Comparison of ENCODE assay signal across 9 cellular contexts in genomic region chr3:159616234-159616825, GRCh38.
A peak's percentile ranks its signal among the peaks of the same experiment; 100 is the strongest.
DNase-seq lines count a peak whose midpoint lies in the region; ATAC-seq and TF ChIP-seq lines count a peak whose summit lies in the region.
"Had no signal": no experiment of that assay in that cellular context is flagged by ENCODE, and none has a peak within 500 bp of the region (broad histone marks: within the 10 kb centered on the region; RNA-seq: fewer than 3 reads in every experiment).

No MANE protein-coding gene starts in this region.

- H3K36me3 ChIP-seq in lung (ENCODE audit: control insufficient read depth in 2 of 2, insufficient read depth in 2 of 2, low read length in 2 of 2) (no peaks in the 10 kb centered on the region), H7 (replicated peaks; ENCODE audit: control insufficient read depth, insufficient read depth, low read length) (no peaks in the 10 kb centered on the region)

- H3K4me1 ChIP-seq in lung (ENCODE audit: control insufficient read depth in 2 of 2, insufficient read depth in 2 of 2, low read length in 2 of 2), result peaks cover 1 to 6% of the 10 kb centered on the region in 2 donors

- peaks cover 32% of the 10 kb centered on the region for H3K4me1 Mint-ChIP-seq in chondrocyte (ENCODE audit: low read depth)
- H3K4me1 Mint-ChIP-seq: stimulated activated naive CD8-positive, alpha-beta T cell treated with anti-CD3 and anti-CD28 coated beads, Interleukin-15, amount 100 ng/mL, for 72 hours had no signal

- no peak overlapping the region for H3K4me3 Mint-ChIP-seq in chondrocyte (ENCODE audit: unreplicated experiment)
- H3K4me3 Mint-ChIP-seq: stimulated activated naive CD8-positive, alpha-beta T cell treated with anti-CD3 and anti-CD28 coated beads, Interleukin-15, amount 100 ng/mL, for 72 hours had no signal

- TF ChIP-seq CTCF in chondrocyte (IDR thresholded peaks at IDR 0.05) (peak; percentile 95), lung (IDR thresholded peaks at IDR 0.05; ENCODE audit: control extremely low read depth, extremely low read depth) (peak; percentile 31)

- H3K4me3 ChIP-seq in lung, result no peak overlapping the region
- no peak overlapping the region for H3K4me3 ChIP-seq in H7 (ENCODE audit: insufficient read depth, low read depth, low read length)

- DNase-seq in Ammon's horn (ENCODE audit: low spot score), result peak; percentile 22
- DNase-seq in LoVo (ENCODE audit: low spot score), result peak; percentile 44
- no peak for DNase-seq in chondrocyte (ENCODE audit: low spot score)
- DNase-seq in lung (ENCODE audit: low spot score), result peak; percentile 59
- no peak for DNase-seq in H7
- DNase-seq in retina, result no peak
- no peak for DNase-seq in SHP77 treated with DMSO at 0.1 percent for 48 hours (lab: John Stamatoyannopoulos, UW)
- DNase-seq: stimulated activated naive CD8-positive, alpha-beta T cell treated with anti-CD3 and anti-CD28 coated beads, Interleukin-15, amount 100 ng/mL, for 72 hours had no signal

- H3K27me3 ChIP-seq in lung (ENCODE audit: control insufficient read depth, insufficient read depth), result no peaks in the 10 kb centered on the region
- no peaks in the 10 kb centered on the region for H3K27me3 ChIP-seq in H7 (ENCODE audit: control insufficient read depth, insufficient read depth, low read length)

- no peak for ATAC-seq in lung (ENCODE audit: insufficient read depth, low FRiP score)
- ATAC-seq in GM21423 (IDR thresholded peaks at IDR 0.05; ENCODE audit: unreplicated experiment), result no peak
- ATAC-seq: stimulated activated naive CD8-positive, alpha-beta T cell treated with anti-CD3 and anti-CD28 coated beads, Interleukin-15, amount 100 ng/mL, for 72 hours had no signal

- H3K27ac ChIP-seq in lung (ENCODE audit: low read depth in 1 of 2, low read length in 1 of 2), result no peak overlapping the region

- H3K9me3 ChIP-seq in lung (ENCODE audit: control insufficient read depth in 2 of 2, insufficient read depth in 1 of 2, low read length in 1 of 2), result no peaks in the 10 kb centered on the region

- no peak overlapping the region for H3K27ac Mint-ChIP-seq in chondrocyte (ENCODE audit: unreplicated experiment)
- H3K27ac Mint-ChIP-seq: stimulated activated naive CD8-positive, alpha-beta T cell treated with anti-CD3 and anti-CD28 coated beads, Interleukin-15, amount 100 ng/mL, for 72 hours had no signal

- no peaks in the 10 kb centered on the region for H3K9me3 Mint-ChIP-seq in chondrocyte (ENCODE audit: low read depth)

- no peaks in the 10 kb centered on the region for H3K36me3 Mint-ChIP-seq in chondrocyte (ENCODE audit: low read depth)

- WGBS in lung, 2 donors, result 57 to 69% methylated on average over 7 of the region's 7 CpGs

- no peaks in the 10 kb centered on the region for H3K27me3 Mint-ChIP-seq in chondrocyte (ENCODE audit: low read depth)
- H3K27me3 Mint-ChIP-seq: stimulated activated naive CD8-positive, alpha-beta T cell treated with anti-CD3 and anti-CD28 coated beads, Interleukin-15, amount 100 ng/mL, for 72 hours had no signal

Comparison
In these comparisons a context has a peak if more than half of its experiments do, and no peak if none do; other contexts are left out.
1. DNase-seq: peak in Ammon's horn (single experiment), LoVo (single experiment) and lung (single experiment); none in chondrocyte (single experiment), H7 (single experiment), retina (single experiment) and SHP77 treated with DMSO at 0.1 percent for 48 hours (single experiment).